10 cellular contexts compared by ENCODE assay signal in the genomic region with DNA sequence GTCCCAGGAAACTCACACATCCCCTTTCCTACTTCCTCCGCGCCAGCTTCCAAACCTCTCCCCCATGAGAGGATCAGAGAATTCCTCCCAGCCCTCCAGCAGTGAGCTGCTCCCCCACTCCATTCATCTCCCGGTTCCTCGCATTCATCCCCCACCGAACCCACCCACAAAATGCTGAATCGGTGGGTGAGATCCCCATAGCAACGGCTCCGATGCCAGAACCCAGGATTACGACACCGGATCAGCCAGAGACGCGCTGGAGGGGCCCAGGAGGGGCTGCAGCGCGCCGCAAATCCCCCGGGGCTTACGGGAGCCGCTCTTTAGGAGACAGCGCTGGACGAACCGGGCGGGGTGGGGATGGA.
DNase-seq lines count a peak whose midpoint lies in the region; ATAC-seq and TF ChIP-seq lines count a peak whose summit lies in the region.
"Had no signal": no experiment of that assay in that cellular context is flagged by ENCODE, and none has a peak within 500 bp of the region (broad histone marks: within the 10 kb centered on the region; RNA-seq: fewer than 3 reads in every experiment).

No MANE protein-coding gene starts in this region.

- no peaks in the 10 kb centered on the region for H3F3A ChIP-seq in smooth muscle cell (ENCODE audit: low read depth)

- no peak overlapping the region for H3K4me3 Mint-ChIP-seq in WTC11
- H3K4me3 Mint-ChIP-seq: activated CD4-positive, alpha-beta T cell treated with anti-CD3 and anti-CD28 coated beads, Interleukin-2, amount 10 ng/mL, durations not matched to agents 24 days and 14 days had no signal

- H3K79me2 ChIP-seq in smooth muscle cell (ENCODE audit: low read depth): no peaks in the 10 kb centered on the region

- H3K27ac Mint-ChIP-seq in WTC11: no peak overlapping the region
- H3K27ac Mint-ChIP-seq: activated CD4-positive, alpha-beta T cell treated with anti-CD3 and anti-CD28 coated beads, Interleukin-2, amount 10 ng/mL, durations not matched to agents 24 days and 14 days had no signal

- ATAC-seq in WTC11 (peak; percentile 41), HG03469 (IDR thresholded peaks at IDR 0.05; ENCODE audit: unreplicated experiment) (no peak), HG03442 (IDR thresholded peaks at IDR 0.05; ENCODE audit: unreplicated experiment) (no peak)

- H3K4me3 ChIP-seq in iPS-18a (ENCODE audit: low read length): peak overlapping the region; percentile 53
- peak overlapping the region; percentile 42 for H3K4me3 ChIP-seq in smooth muscle cell

- peak overlapping the region; percentile 85 for H3K4me2 ChIP-seq in smooth muscle cell

- H3K27me3 ChIP-seq in iPS-18a (ENCODE audit: control insufficient read depth, insufficient read depth, low read length): peaks cover 27% of the 10 kb centered on the region
- H3K27me3 ChIP-seq in smooth muscle cell (ENCODE audit: low read depth): no peaks in the 10 kb centered on the region

- peak overlapping the region; percentile 42 for H3K9ac ChIP-seq in iPS-18a (ENCODE audit: low read length)
- H3K9ac ChIP-seq in smooth muscle cell (ENCODE audit: low read depth): no peak overlapping the region

- peaks cover 5% of the 10 kb centered on the region for H3K4me1 Mint-ChIP-seq in WTC11
- H3K4me1 Mint-ChIP-seq: activated CD4-positive, alpha-beta T cell treated with anti-CD3 and anti-CD28 coated beads, Interleukin-2, amount 10 ng/mL, durations not matched to agents 24 days and 14 days had no signal

- CTCF ChIA-PET in WTC11 (lab: Charles Lee): interaction anchor here (0.6 to 2.9 kb wide), 21 partner anchors 12 to 356 kb away, joined by 3 to 14 read pairs (median 3); partner anchors contain the start of gene SDK2

- H4K20me1 ChIP-seq in smooth muscle cell (ENCODE audit: low read depth): no peaks in the 10 kb centered on the region

- peaks cover 41% of the 10 kb centered on the region for H3K27me3 Mint-ChIP-seq in WTC11 (ENCODE audit: low read depth)

- H3K36me3 ChIP-seq in iPS-18a (ENCODE audit: control insufficient read depth, low read depth, low read length) (no peaks in the 10 kb centered on the region), smooth muscle cell (ENCODE audit: low read depth) (no peaks in the 10 kb centered on the region)

- peak overlapping the region; percentile 64 for H2AFZ ChIP-seq in smooth muscle cell (ENCODE audit: low read depth)

- H3K4me1 ChIP-seq in iPS-18a (ENCODE audit: control insufficient read depth, low read depth, low read length) (peaks cover 6% of the 10 kb centered on the region), smooth muscle cell (ENCODE audit: low read depth) (peaks cover 3% of the 10 kb centered on the region)

- H3K36me3 Mint-ChIP-seq in WTC11: no peaks in the 10 kb centered on the region

- DNase-seq in NCI-H524 (lab: John Stamatoyannopoulos, UW) (peak; percentile 77), NCI-H524 treated with DMSO at 0.1 percent for 48 hours (lab: John Stamatoyannopoulos, UW) (no peak), WTC11 (ENCODE audit: low spot score) (no peak), smooth muscle cell (lab: John Stamatoyannopoulos, UW; ENCODE audit: unreplicated experiment) (peak; percentile 60), GM20000 (ENCODE audit: low spot score) (no peak)
- DNase-seq: amniotic stem cell had no signal

- no peaks in the 10 kb centered on the region for H3K9me3 Mint-ChIP-seq in WTC11
- H3K9me3 Mint-ChIP-seq: activated CD4-positive, alpha-beta T cell treated with anti-CD3 and anti-CD28 coated beads, Interleukin-2, amount 10 ng/mL, durations not matched to agents 24 days and 14 days had no signal

- 2% methylated on average over 22 of the region's 22 CpGs for WGBS in smooth muscle cell (ENCODE audit: low lambda C conversion rate)

- H3K9me3 ChIP-seq in iPS-18a (ENCODE audit: control insufficient read depth, low read depth, low read length): no peaks in the 10 kb centered on the region
- no peaks in the 10 kb centered on the region for H3K9me3 ChIP-seq in smooth muscle cell (replicated peaks; ENCODE audit: low read depth)

- POLR2A ChIA-PET in WTC11 (lab: Charles Lee): interaction anchor here (0.6 kb wide), 1 partner anchor 79 kb away, joined by 3 read pairs; no protein-coding TSS in a partner anchor

- H3K27ac ChIP-seq in iPS-18a (ENCODE audit: low read length): no peak overlapping the region
- H3K27ac ChIP-seq in smooth muscle cell (ENCODE audit: low read depth): peak overlapping the region; percentile 58

- TF ChIP-seq CTCF in WTC11 (IDR thresholded peaks at IDR 0.05) (no peak), smooth muscle cell (IDR thresholded peaks at IDR 0.05; ENCODE audit: borderline replicate concordance, insufficient read depth, poor library complexity, severe bottlenecking) (no peak), GM20000 (IDR thresholded peaks at IDR 0.05; ENCODE audit: extremely low read depth, missing control alignments) (no peak)

TF ChIP-seq in WTC11, 78 proteins besides CTCF, POLR2A, EP300 and RAD21:
- TF ChIP-seq IRF2 (CRISPR knock-in tag; IDR thresholded peaks at IDR 0.05; ENCODE audit: borderline replicate concordance, low read depth): no peak

Comparison
In these comparisons a context has a peak if more than half of its experiments do, and no peak if none do; other contexts are left out.
1. DNase-seq: peak in NCI-H524 (2 of 2) and smooth muscle cell (single experiment); none in NCI-H524 treated with DMSO at 0.1 percent for 48 hours (single experiment), WTC11 (single experiment) and GM20000 (single experiment).